In genomic region chrX:133307094-133307493, GRCh38 we compare ENCODE assay signal across 1 cellular context.
TF ChIP-seq lines count a peak whose summit lies in the region.

No MANE protein-coding gene starts in this region.

TF ChIP-seq in GM23338, 12 proteins besides CTCF, POLR2A, EP300 and RAD21 (continued from another document):
- TF ChIP-seq ZNF462 (CRISPR knock-in tag; IDR thresholded peaks at IDR 0.05) = peak; percentile 21; the same call in 1 of the 2 replicates
- no peak for TF ChIP-seq POLR2AphosphoS5 (IDR thresholded peaks at IDR 0.05; ENCODE audit: low read depth)
- 0 out of 2 replicates have a peak, but pooled peaks have one; percentile 12 for TF ChIP-seq CREB1 (CRISPR knock-in tag; IDR thresholded peaks at IDR 0.05; ENCODE audit: low read depth)
- TF ChIP-seq STAT1 (IDR thresholded peaks at IDR 0.05; ENCODE audit: unreplicated experiment) = no peak
- TF ChIP-seq NANOG (IDR thresholded peaks at IDR 0.05; ENCODE audit: borderline replicate concordance) = peak; percentile 48; the same call in 1 of the 2 replicates
TF ChIP-seq in GM23338: peak in this region for 3.
